Comparison of ENCODE assay signal across 23 cellular contexts in genomic region chr9:111000202-111000601, GRCh38. TPM values are rescaled to one million over a fixed set of nuclear protein-coding genes. Genes with fewer than 3 reads are reported as not detected.
DNase-seq lines count a peak whose midpoint lies in the region; ATAC-seq and TF ChIP-seq lines count a peak whose summit lies in the region.
"Had no signal": no experiment of that assay in that cellular context is flagged by ENCODE, and none has a peak within 500 bp of the region (broad histone marks: within the 10 kb centered on the region; RNA-seq: fewer than 3 reads in every experiment).

No MANE protein-coding gene starts in this region.

- H2BK20ac ChIP-seq in IMR-90 (ENCODE audit: low read depth, low read length) = no peak overlapping the region

- peaks cover 25% of the 10 kb centered on the region for H3K9me1 ChIP-seq in IMR-90 (ENCODE audit: insufficient read depth, low read length)

- H3F3A ChIP-seq in MM.1S (ENCODE audit: insufficient read depth, low read length) = no peaks in the 10 kb centered on the region

- no peak overlapping the region for H2BK15ac ChIP-seq in IMR-90 (ENCODE audit: low read depth, low read length)

- H3K18ac ChIP-seq in IMR-90 (ENCODE audit: low read depth, low read length) = no peak overlapping the region

- H3K9ac ChIP-seq in IMR-90 (ENCODE audit: low read depth, low read length) (no peak overlapping the region), MM.1S (ENCODE audit: low read length) (no peak overlapping the region)

- H3K9me3 ChIP-seq in IMR-90 (ENCODE audit: control insufficient read depth, insufficient read depth, low read length) (no peaks in the 10 kb centered on the region), MM.1S (replicated peaks; ENCODE audit: insufficient read depth, low read length) (no peaks in the 10 kb centered on the region)
- H3K9me3 ChIP-seq: neutrophil, psoas muscle, SJCRH30, uterus had no signal

- CTCF ChIA-PET in IMR-90 (lab: Yijun Ruan, JAX) = interaction anchor here (0.6 kb wide), 1 partner anchor 246 kb away, joined by 3 read pairs; no protein-coding TSS in a partner anchor

- TF ChIP-seq CTCF in IMR-90 (conservative IDR thresholded peaks at IDR 0.05; ENCODE audit: low read depth, low read length) (no peak), GM13976 (IDR thresholded peaks at IDR 0.05; ENCODE audit: borderline replicate concordance, control extremely low read depth, extremely low read depth, insufficient read depth, missing control alignments) (no peak), MM.1S (IDR thresholded peaks at IDR 0.05; ENCODE audit: low read length) (no peak)

- H4K5ac ChIP-seq in IMR-90 (ENCODE audit: low read depth, low read length) = no peak overlapping the region

- peaks cover 26 to 77% of the 10 kb centered on the region in 2 experiments for H3K79me1 ChIP-seq in IMR-90 (ENCODE audit: low read depth in 1 of 2, low read length in 2 of 2)

- no peak overlapping the region for H2BK120ac ChIP-seq in IMR-90 (ENCODE audit: low read depth, low read length)

- H3K4ac ChIP-seq in IMR-90 (ENCODE audit: low read depth, low read length) = no peak overlapping the region

- no peak overlapping the region for H3K14ac ChIP-seq in IMR-90 (replicated peaks; ENCODE audit: low read depth, low read length)

- H3K36me3 ChIP-seq in IMR-90 (ENCODE audit: control insufficient read depth, insufficient read depth, low read length) (peaks cover 16% of the 10 kb centered on the region), MM.1S (replicated peaks; ENCODE audit: insufficient read depth, low read length) (no peaks in the 10 kb centered on the region)
- H3K36me3 ChIP-seq: neutrophil, SJCRH30, uterus had no signal

- no peak for ATAC-seq in IMR-90 (ENCODE audit: low read depth)
- ATAC-seq: activated CD4-positive, CD25-positive, alpha-beta regulatory T cell treated with anti-CD3 and anti-CD28 coated beads, Interleukin-2, amount 50 U/mL, for 24 hours; Panc1; psoas muscle; T-cell had no signal

- H2AFZ ChIP-seq in IMR-90 (replicated peaks; ENCODE audit: low read length, poor library complexity) (no peak overlapping the region), MM.1S (ENCODE audit: low read length) (no peak overlapping the region)

- H3K27me3 ChIP-seq in IMR-90 (ENCODE audit: control insufficient read depth, insufficient read depth, low read length) = no peaks in the 10 kb centered on the region
- H3K27me3 ChIP-seq in layer of hippocampus (ENCODE audit: control insufficient read depth, insufficient read depth, low read length) = no peaks in the 10 kb centered on the region
- no peaks in the 10 kb centered on the region for H3K27me3 ChIP-seq in MM.1S (replicated peaks; ENCODE audit: insufficient read depth, low read length)
- H3K27me3 ChIP-seq: SJCRH30, uterus had no signal

- H3K9me2 ChIP-seq in MM.1S (replicated peaks; ENCODE audit: insufficient read depth, low read length) = no peaks in the 10 kb centered on the region

- dilution Hi-C loops in IMR-90 (cut with HindIII; ENCODE audit: low sequenced_read_pairs, unreplicated experiment) = no loop called here

- no peak for DNase-seq in IMR-90
- peak; percentile 76 for DNase-seq in superior temporal gyrus (ENCODE audit: extremely low spot score)
- DNase-seq in GM13976 (ENCODE audit: low spot score) = no peak
- no peak for DNase-seq in MM.1S
- no peak for DNase-seq in mucosa of gallbladder (ENCODE audit: low spot score)
- DNase-seq: activated CD4-positive, alpha-beta memory T cell treated with anti-CD3 and anti-CD28 coated beads for 36 hours; activated naive CD8-positive, alpha-beta T cell treated with anti-CD3 and anti-CD28 coated beads for 36 hours; effector CD4-positive, alpha-beta T cell; foreskin fibroblast; kidney; NCI-H1436; NCI-H524 treated with DMSO at 0.1 percent for 48 hours; psoas muscle; T-cell; uterus had no signal

- no peak overlapping the region for H3K27ac ChIP-seq in IMR-90 (ENCODE audit: insufficient read depth, low read length)
- H3K27ac ChIP-seq in angular gyrus (ENCODE audit: low read depth, low read length) = peak overlapping the region; percentile 85
- peak overlapping the region; percentile 87 for H3K27ac ChIP-seq in layer of hippocampus (ENCODE audit: low read depth, low read length)
- H3K27ac ChIP-seq in MM.1S (ENCODE audit: low read length) = no peak overlapping the region
- H3K27ac ChIP-seq: epithelial cell of prostate, neutrophil, psoas muscle, SJCRH30, uterus had no signal

- H4K91ac ChIP-seq in IMR-90 (ENCODE audit: insufficient read depth, low read depth, low read length) = no peak overlapping the region

- H3K4me2 ChIP-seq in IMR-90 (ENCODE audit: low read depth, low read length) (no peak overlapping the region), MM.1S (ENCODE audit: low read depth, low read length) (no peak overlapping the region)

- in situ Hi-C loops in IMR-90 (cut with MboI; ENCODE audit: low sequenced_read_pairs) (no loop called here), GM13976 (cut with MboI; ENCODE audit: low sequenced_read_pairs, unreplicated experiment) (no loop called here)

- TF ChIP-seq POLR2A in IMR-90 (IDR thresholded peaks at IDR 0.05; ENCODE audit: low read depth, low read length) = no peak

- no peak for TF ChIP-seq RAD21 in IMR-90 (IDR thresholded peaks at IDR 0.05; ENCODE audit: low read length)

- H4K8ac ChIP-seq in IMR-90 (ENCODE audit: low read depth in 2 of 2, low read length in 2 of 2) = no peak overlapping the region

- 100% methylated on average over 1 of the region's 2 CpGs; no CpG with 5 or more reads in 1 of the 2 experiments for WGBS in IMR-90 (ENCODE audit: extremely low coverage in 2 of 2, insufficient read length in 1 of 2), 2 experiments

- no peak overlapping the region for H3K4me3 ChIP-seq in IMR-90 (ENCODE audit: insufficient read depth, low read depth, low read length)
- H3K4me3 ChIP-seq in MM.1S (ENCODE audit: low read length) = no peak overlapping the region
- H3K4me3 ChIP-seq: psoas muscle, SJCRH30, uterus had no signal

- peak overlapping the region; percentile 47; the same call in 1 of the 2 replicates for H3K23ac ChIP-seq in IMR-90 (ENCODE audit: low read depth, low read length)

- H2AK5ac ChIP-seq in IMR-90 (ENCODE audit: low read depth, low read length) = no peak overlapping the region

- intact Hi-C loops in IMR-90 (cut with micrococcal nuclease) = no loop called here

- H3K56ac ChIP-seq in IMR-90 (ENCODE audit: extremely low read depth, insufficient read depth, low read length) = no peak overlapping the region

- H3K4me1 ChIP-seq in IMR-90 (ENCODE audit: control insufficient read depth, insufficient read depth, low read length) = peaks cover 25% of the 10 kb centered on the region
- H3K4me1 ChIP-seq in MM.1S (ENCODE audit: low read length) = no peaks in the 10 kb centered on the region
- H3K4me1 ChIP-seq: psoas muscle, uterus had no signal

- H4K20me1 ChIP-seq in IMR-90 (ENCODE audit: insufficient read depth, low read length) (peaks cover 94% of the 10 kb centered on the region), MM.1S (ENCODE audit: insufficient read depth, low read length) (no peaks in the 10 kb centered on the region)

- POLR2A ChIA-PET in IMR-90 (lab: Charles Lee; ENCODE audit: unreplicated experiment) = no interaction called here

- H2AK9ac ChIP-seq in IMR-90 (replicated peaks; ENCODE audit: low read depth, low read length, poor library complexity) = no peak overlapping the region

- H2BK5ac ChIP-seq in IMR-90 (ENCODE audit: low read depth, low read length, poor library complexity, severe bottlenecking) = no peak overlapping the region

- H3K79me2 ChIP-seq in MM.1S (ENCODE audit: low read length) = no peaks in the 10 kb centered on the region

- BruUV-seq in IMR-90 (replicated peaks; lab: Mats Ljungman, UMichigan) = no TSS peak

TF ChIP-seq in IMR-90, 13 proteins besides CTCF, POLR2A, EP300 and RAD21:
- TF ChIP-seq ELK1 (IDR thresholded peaks at IDR 0.05; ENCODE audit: borderline replicate concordance, low read depth, low read length) (no peak), MAFK (IDR thresholded peaks at IDR 0.05; ENCODE audit: low read depth, low read length) (no peak), SMC3 (IDR thresholded peaks at IDR 0.05; ENCODE audit: low read depth, low read length) (no peak), RFX5 (IDR thresholded peaks at IDR 0.05; ENCODE audit: low read depth, low read length) (no peak), CHD1 (IDR thresholded peaks at IDR 0.05; ENCODE audit: low read depth, low read length) (no peak)

RNA-seq across cellular contexts. Expression of gene LPAR1, which starts 38.1 kb away (rescaled TPM):
- total RNA-seq in IMR-90 (2012; rRNA removed) (260 and 315 TPM in 2 replicates), mucosa of gallbladder (16.7 TPM)
- 171 and 201 TPM in 2 replicates for polyA plus RNA-seq in IMR-90 (2012; rRNA removed)
- 102 and 130 TPM in 2 replicates for polyA plus RNA-seq in IMR-90 (2012; cell fraction: cytosol; rRNA removed)
- polyA plus RNA-seq in IMR-90 (2012; cell fraction: nucleus; rRNA removed; ENCODE audit: low replicate concordance) = 81.0 and 182 TPM in 2 replicates
- total RNA-seq: activated CD4-positive, alpha-beta memory T cell treated with anti-CD3 and anti-CD28 coated beads for 36 hours; activated naive CD8-positive, alpha-beta T cell treated with anti-CD3 and anti-CD28 coated beads for 36 hours; lung microvascular endothelial cell had no signal

Comparison
In these comparisons a context has a peak if more than half of its experiments do, and no peak if none do; other contexts are left out.
1. H3K27ac ChIP-seq: peak in angular gyrus (single experiment) and layer of hippocampus (single experiment); none in IMR-90 (single experiment) and MM.1S (single experiment).
2. RNA of gene LPAR1, which starts 38.1 kb away (total RNA-seq): 260 to 315 TPM in IMR-90; 16.7 TPM in mucosa of gallbladder (single experiment); every median in the first group is over 10 times any median in the second.